ENCODE assay signal across 2 cellular contexts in the genomic region with DNA sequence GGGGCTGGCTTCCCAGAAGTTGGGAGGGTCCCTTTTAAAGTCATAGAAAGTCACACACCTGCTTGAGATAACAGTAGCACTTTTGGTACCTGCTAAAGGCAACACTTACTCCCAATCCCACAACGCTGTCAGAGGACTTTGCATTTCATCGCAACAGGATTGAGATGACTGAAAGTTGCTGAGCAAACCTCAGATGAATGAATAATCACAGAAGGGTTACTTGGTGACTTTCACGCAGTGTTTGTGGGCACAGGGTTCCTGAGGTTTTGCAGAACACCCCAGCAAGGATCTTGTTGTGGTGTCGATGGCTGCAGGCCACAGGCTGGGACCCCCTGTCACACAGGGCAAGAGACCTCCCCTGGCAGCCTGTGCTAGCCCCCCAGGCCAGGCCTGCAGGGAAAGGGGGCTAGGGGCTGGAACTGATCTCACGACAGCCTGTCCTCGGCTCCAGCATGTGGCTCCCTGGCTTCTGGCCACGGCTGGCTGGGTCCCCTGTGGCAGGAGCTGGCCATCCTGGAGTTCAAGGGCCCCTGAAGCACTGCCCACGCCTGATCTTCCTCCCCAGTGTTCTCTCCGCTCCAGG.
TF ChIP-seq lines count a peak whose summit lies in the region.

No MANE protein-coding gene starts in this region.

TF ChIP-seq in HCT116, 20 proteins besides CTCF, POLR2A, EP300 and RAD21:
- TF ChIP-seq YY1 (IDR thresholded peaks at IDR 0.05; ENCODE audit: extremely low read depth, insufficient replicate concordance, low read depth, low read length) (no peak), SP1 (IDR thresholded peaks at IDR 0.05; ENCODE audit: low read depth) (no peak)
- TF ChIP-seq, protein P1, sequence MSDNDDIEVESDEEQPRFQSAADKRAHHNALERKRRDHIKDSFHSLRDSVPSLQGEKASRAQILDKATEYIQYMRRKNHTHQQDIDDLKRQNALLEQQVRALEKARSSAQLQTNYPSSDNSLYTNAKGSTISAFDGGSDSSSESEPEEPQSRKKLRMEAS (IDR thresholded peaks at IDR 0.05): no peak
- TF ChIP-seq, protein P2, sequence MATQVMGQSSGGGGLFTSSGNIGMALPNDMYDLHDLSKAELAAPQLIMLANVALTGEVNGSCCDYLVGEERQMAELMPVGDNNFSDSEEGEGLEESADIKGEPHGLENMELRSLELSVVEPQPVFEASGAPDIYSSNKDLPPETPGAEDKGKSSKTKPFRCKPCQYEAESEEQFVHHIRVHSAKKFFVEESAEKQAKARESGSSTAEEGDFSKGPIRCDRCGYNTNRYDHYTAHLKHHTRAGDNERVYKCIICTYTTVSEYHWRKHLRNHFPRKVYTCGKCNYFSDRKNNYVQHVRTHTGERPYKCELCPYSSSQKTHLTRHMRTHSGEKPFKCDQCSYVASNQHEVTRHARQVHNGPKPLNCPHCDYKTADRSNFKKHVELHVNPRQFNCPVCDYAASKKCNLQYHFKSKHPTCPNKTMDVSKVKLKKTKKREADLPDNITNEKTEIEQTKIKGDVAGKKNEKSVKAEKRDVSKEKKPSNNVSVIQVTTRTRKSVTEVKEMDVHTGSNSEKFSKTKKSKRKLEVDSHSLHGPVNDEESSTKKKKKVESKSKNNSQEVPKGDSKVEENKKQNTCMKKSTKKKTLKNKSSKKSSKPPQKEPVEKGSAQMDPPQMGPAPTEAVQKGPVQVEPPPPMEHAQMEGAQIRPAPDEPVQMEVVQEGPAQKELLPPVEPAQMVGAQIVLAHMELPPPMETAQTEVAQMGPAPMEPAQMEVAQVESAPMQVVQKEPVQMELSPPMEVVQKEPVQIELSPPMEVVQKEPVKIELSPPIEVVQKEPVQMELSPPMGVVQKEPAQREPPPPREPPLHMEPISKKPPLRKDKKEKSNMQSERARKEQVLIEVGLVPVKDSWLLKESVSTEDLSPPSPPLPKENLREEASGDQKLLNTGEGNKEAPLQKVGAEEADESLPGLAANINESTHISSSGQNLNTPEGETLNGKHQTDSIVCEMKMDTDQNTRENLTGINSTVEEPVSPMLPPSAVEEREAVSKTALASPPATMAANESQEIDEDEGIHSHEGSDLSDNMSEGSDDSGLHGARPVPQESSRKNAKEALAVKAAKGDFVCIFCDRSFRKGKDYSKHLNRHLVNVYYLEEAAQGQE (IDR thresholded peaks at IDR 0.05; ENCODE audit: low read depth): no peak

TF ChIP-seq in HepG2, 621 proteins besides CTCF, POLR2A, EP300 and RAD21:
- TF ChIP-seq KDM4B (CRISPR knock-in tag; IDR thresholded peaks at IDR 0.05): no peak
- TF ChIP-seq, protein P3, sequence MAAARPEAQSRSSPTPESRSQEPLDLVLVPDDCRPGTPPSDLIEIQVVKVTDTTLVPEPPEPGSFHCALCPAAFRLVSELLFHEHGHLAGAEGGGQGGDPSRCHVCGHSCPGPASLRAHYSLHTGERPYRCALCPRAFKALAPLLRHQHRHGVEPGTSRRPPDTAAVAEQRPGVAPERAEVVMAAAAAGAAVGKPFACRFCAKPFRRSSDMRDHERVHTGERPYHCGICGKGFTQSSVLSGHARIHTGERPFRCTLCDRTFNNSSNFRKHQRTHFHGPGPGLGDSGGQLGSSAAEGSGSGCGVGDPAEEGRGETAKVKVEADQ (CRISPR knock-in tag; IDR thresholded peaks at IDR 0.05; ENCODE audit: borderline replicate concordance): no peak
- TF ChIP-seq, protein P4, sequence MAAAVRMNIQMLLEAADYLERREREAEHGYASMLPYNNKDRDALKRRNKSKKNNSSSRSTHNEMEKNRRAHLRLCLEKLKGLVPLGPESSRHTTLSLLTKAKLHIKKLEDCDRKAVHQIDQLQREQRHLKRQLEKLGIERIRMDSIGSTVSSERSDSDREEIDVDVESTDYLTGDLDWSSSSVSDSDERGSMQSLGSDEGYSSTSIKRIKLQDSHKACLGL (CRISPR knock-in tag; IDR thresholded peaks at IDR 0.05): 0 out of 2 replicates have a peak, but pooled peaks have one; percentile 54
- 0 out of 2 replicates have a peak, but pooled peaks have one; percentile 26 for TF ChIP-seq ZNF563 (CRISPR knock-in tag; IDR thresholded peaks at IDR 0.05)
- no peak for TF ChIP-seq GLI4 (CRISPR knock-in tag; IDR thresholded peaks at IDR 0.05; ENCODE audit: borderline replicate concordance)
- no peak for TF ChIP-seq ZNF180 (CRISPR knock-in tag; IDR thresholded peaks at IDR 0.05; ENCODE audit: borderline replicate concordance, low read depth)
- TF ChIP-seq, protein P5, sequence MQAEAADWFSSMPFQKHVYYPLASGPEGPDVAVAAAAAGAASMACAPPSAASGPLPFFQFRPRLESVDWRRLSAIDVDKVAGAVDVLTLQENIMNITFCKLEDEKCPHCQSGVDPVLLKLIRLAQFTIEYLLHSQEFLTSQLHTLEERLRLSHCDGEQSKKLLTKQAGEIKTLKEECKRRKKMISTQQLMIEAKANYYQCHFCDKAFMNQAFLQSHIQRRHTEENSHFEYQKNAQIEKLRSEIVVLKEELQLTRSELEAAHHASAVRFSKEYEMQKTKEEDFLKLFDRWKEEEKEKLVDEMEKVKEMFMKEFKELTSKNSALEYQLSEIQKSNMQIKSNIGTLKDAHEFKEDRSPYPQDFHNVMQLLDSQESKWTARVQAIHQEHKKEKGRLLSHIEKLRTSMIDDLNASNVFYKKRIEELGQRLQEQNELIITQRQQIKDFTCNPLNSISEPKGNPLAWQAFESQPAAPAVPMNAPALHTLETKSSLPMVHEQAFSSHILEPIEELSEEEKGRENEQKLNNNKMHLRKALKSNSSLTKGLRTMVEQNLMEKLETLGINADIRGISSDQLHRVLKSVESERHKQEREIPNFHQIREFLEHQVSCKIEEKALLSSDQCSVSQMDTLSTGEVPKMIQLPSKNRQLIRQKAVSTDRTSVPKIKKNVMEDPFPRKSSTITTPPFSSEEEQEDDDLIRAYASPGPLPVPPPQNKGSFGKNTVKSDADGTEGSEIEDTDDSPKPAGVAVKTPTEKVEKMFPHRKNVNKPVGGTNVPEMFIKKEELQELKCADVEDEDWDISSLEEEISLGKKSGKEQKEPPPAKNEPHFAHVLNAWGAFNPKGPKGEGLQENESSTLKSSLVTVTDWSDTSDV (CRISPR knock-in tag; IDR thresholded peaks at IDR 0.05): 0 out of 2 replicates have a peak, but pooled peaks have one; percentile 8
